Comparison of ENCODE assay signal across 27 cellular contexts in the genomic region with DNA sequence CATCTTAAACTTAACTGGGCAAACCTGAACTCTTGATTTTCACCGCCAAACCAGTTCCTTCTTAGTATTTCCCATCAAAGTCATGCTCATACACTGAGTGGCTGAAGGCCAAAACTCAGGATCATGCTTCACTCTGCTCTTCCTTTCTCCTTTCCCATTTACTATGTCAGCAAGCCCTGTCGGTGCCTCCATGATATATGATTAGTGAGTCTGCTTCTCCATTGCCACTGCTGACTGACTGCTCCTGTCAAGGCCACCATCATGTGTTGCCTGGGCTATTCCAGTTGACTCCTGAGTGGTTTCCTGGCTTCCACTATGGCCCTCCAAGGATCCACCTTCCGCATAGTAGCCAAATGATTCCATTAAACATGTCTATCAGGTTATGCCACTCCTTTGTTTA.
"Had no signal": no experiment of that assay in that cellular context is flagged by ENCODE, and none has a peak within 500 bp of the region (broad histone marks: within the 10 kb centered on the region; RNA-seq: fewer than 3 reads in every experiment).

No MANE protein-coding gene starts in this region.

- H3K27me3 Mint-ChIP-seq: activated CD4-positive, alpha-beta memory T cell treated with anti-CD3 and anti-CD28 coated beads for 36 hours; activated naive CD4-positive, alpha-beta T cell treated with anti-CD3 and anti-CD28 coated beads, Interleukin-2, amount 50 U/mL, for 24 hours; IgD-negative memory B cell had no signal

- H3K4me1 Mint-ChIP-seq: WTC11 had no signal

- H3K9ac ChIP-seq: KMS-11 had no signal

- H3K9me3 ChIP-seq: breast epithelium, Peyer's patch, SJCRH30 had no signal

- ATAC-seq: SK-N-SH treated with all-trans-retinoic acid at 6 μM for 48 hours, WTC11 had no signal

- H3K36me3 Mint-ChIP-seq: activated CD4-positive, alpha-beta memory T cell treated with anti-CD3 and anti-CD28 coated beads for 36 hours; activated naive CD4-positive, alpha-beta T cell treated with anti-CD3 and anti-CD28 coated beads, Interleukin-2, amount 50 U/mL, for 24 hours; IgD-negative memory B cell; WTC11 had no signal

- H3K27me3 ChIP-seq: breast epithelium, Peyer's patch, SJCRH30 had no signal

- DNase-seq: activated CD4-positive, alpha-beta memory T cell treated with anti-CD3 and anti-CD28 coated beads for 36 hours; activated CD4-positive, alpha-beta T cell treated with anti-CD3 and anti-CD28 coated beads, Interleukin-2, amount 10 ng/mL, durations not matched to agents 7 days and 5 days; activated CD4-positive, CD25-positive, alpha-beta regulatory T cell treated with anti-CD3 and anti-CD28 coated beads, Interleukin-2, amount 50 U/mL, for 72 hours; activated effector memory CD4-positive, alpha-beta T cell treated with Interleukin-2 at 50 U/mL for 16 hours; activated naive CD4-positive, alpha-beta T cell; aorta; central memory CD4-positive, alpha-beta T cell; NCI-H1105 treated with DMSO at 0.1 percent for 48 hours; NCI-H1436 treated with DMSO at 0.1 percent for 48 hours; NCI-H187; NCI-H2081; NCI-H510A treated with DMSO at 0.1 percent for 48 hours; NCI-H69; NK-92 treated with Interleukin-12 subunit alpha and Interleukin-12 subunit beta, amount 100 ng/mL, for 24 hours; OCI-M1; Peyer's patch; Right ventricle myocardium superior; SJCRH30 had no signal

- H3K27ac ChIP-seq: breast epithelium, KMS-11, Peyer's patch, RWPE1, SJCRH30 had no signal

- H3K4me1 ChIP-seq: breast epithelium, SJCRH30 had no signal

- H3K36me3 ChIP-seq: breast epithelium, Peyer's patch, SJCRH30 had no signal

- H3K4me3 ChIP-seq: breast epithelium, Peyer's patch, SJCRH30 had no signal

- H3K4me3 Mint-ChIP-seq: activated CD4-positive, alpha-beta memory T cell treated with anti-CD3 and anti-CD28 coated beads for 36 hours; activated CD4-positive, alpha-beta T cell treated with anti-CD3 and anti-CD28 coated beads, Interleukin-2, amount 10 ng/mL, durations not matched to agents 7 days and 5 days; activated naive CD4-positive, alpha-beta T cell treated with anti-CD3 and anti-CD28 coated beads, Interleukin-2, amount 50 U/mL, for 24 hours; activated T-helper 1 cell treated with anti-CD3 and anti-CD28 coated beads, Interleukin-12 subunit alpha, Interleukin-12 subunit beta, Interleukin-2, Interleukin-4 antibody, amounts not matched to agents 30 ng/mL and 10 ng/mL and 1 ng/mL, durations not matched to agents 14 hours and 24 hours and 36 hours; IgD-negative memory B cell; T-helper 1 cell treated with Interleukin-12 subunit alpha and Interleukin-12 subunit beta and Interleukin-4 antibody, amounts not matched to agents 30 μg/mL and 1 μg/mL, for 36 hours; WTC11 had no signal

- H3K27ac Mint-ChIP-seq: activated CD4-positive, alpha-beta memory T cell treated with anti-CD3 and anti-CD28 coated beads for 36 hours; activated CD4-positive, alpha-beta T cell treated with anti-CD3 and anti-CD28 coated beads, Interleukin-2, amount 10 ng/mL, durations not matched to agents 7 days and 5 days; activated naive CD4-positive, alpha-beta T cell treated with anti-CD3 and anti-CD28 coated beads, Interleukin-2, amount 50 U/mL, for 24 hours; activated T-helper 1 cell treated with anti-CD3 and anti-CD28 coated beads, Interleukin-12 subunit alpha, Interleukin-12 subunit beta, Interleukin-2, Interleukin-4 antibody, amounts not matched to agents 30 ng/mL and 10 ng/mL and 1 ng/mL, durations not matched to agents 14 hours and 24 hours and 36 hours; T-helper 1 cell treated with Interleukin-12 subunit alpha and Interleukin-12 subunit beta and Interleukin-4 antibody, amounts not matched to agents 30 μg/mL and 1 μg/mL, for 36 hours; WTC11 had no signal

- H3K9me3 Mint-ChIP-seq: activated CD4-positive, alpha-beta memory T cell treated with anti-CD3 and anti-CD28 coated beads for 36 hours; activated CD4-positive, alpha-beta T cell treated with anti-CD3 and anti-CD28 coated beads, Interleukin-2, amount 10 ng/mL, durations not matched to agents 7 days and 5 days; activated naive CD4-positive, alpha-beta T cell treated with anti-CD3 and anti-CD28 coated beads, Interleukin-2, amount 50 U/mL, for 24 hours; activated T-helper 1 cell treated with anti-CD3 and anti-CD28 coated beads, Interleukin-12 subunit alpha, Interleukin-12 subunit beta, Interleukin-2, Interleukin-4 antibody, amounts not matched to agents 30 ng/mL and 10 ng/mL and 1 ng/mL, durations not matched to agents 14 hours and 24 hours and 36 hours; T-helper 1 cell treated with Interleukin-12 subunit alpha and Interleukin-12 subunit beta and Interleukin-4 antibody, amounts not matched to agents 30 μg/mL and 1 μg/mL, for 36 hours had no signal
